31 cellular contexts compared by ENCODE assay signal in the genomic region with DNA sequence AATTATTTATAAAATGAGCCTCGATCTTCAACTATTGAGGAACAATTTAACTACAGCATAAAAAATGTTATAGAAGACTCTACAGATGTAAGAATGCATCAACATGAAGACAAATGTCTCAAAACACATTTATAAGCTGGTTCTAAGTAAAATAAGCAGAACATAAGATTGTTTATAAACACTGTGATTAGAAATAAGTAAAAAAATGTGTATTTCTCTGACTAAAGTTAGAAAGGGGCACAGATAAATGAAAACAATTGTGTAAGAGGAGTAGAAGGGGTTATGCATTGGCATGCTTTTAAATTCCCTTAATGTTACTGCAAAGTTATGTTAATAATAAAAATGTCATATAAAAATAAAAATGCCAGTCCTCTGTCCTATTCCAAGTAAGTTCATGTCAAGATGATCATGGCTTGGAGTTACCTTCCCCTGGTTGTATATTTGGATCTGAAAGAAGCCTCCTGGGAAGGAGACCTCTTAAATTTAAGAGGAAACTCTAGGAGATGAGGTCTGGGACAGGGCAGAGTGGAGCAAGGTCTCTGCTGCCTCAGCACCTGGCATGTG.
"Had no signal": no experiment of that assay in that cellular context is flagged by ENCODE, and none has a peak within 500 bp of the region (broad histone marks: within the 10 kb centered on the region; RNA-seq: fewer than 3 reads in every experiment).

No MANE protein-coding gene starts in this region.

- H3K27ac ChIP-seq: ascending aorta, cardiac muscle cell, KMS-11, Peyer's patch, SJSA1 had no signal

- H3K27ac Mint-ChIP-seq: activated CD4-positive, alpha-beta T cell treated with anti-CD3 and anti-CD28 coated beads for 36 hours; activated CD4-positive, alpha-beta T cell treated with anti-CD3 and anti-CD28 coated beads, Interleukin-2, amount 10 ng/mL, durations not matched to agents 7 days and 5 days; activated CD8-positive, alpha-beta T cell treated with anti-CD3 and anti-CD28 coated beads, Interleukin-2, amount 10 ng/mL, durations not matched to agents 7 days and 5 days; activated naive CD4-positive, alpha-beta T cell treated with anti-CD3 and anti-CD28 coated beads, Interleukin-2, amount 10 ng/mL, durations not matched to agents 7 days and 5 days; activated naive CD8-positive, alpha-beta T cell; activated naive CD8-positive, alpha-beta T cell treated with anti-CD3 and anti-CD28 coated beads, Interleukin-2, amount 50 U/mL, for 24 hours; T-helper 1 cell treated with Interleukin-12 subunit alpha and Interleukin-12 subunit beta and Interleukin-4 antibody, amounts not matched to agents 30 μg/mL and 1 μg/mL, for 36 hours; T-helper 2 cell treated with Interferon-gamma antibody and Interleukin-4, amounts not matched to agents 5 μg/mL and 100 μg/mL, for 36 hours; WTC11 had no signal

- H3K27me3 Mint-ChIP-seq: activated CD4-positive, alpha-beta T cell treated with anti-CD3 and anti-CD28 coated beads for 36 hours; activated CD4-positive, alpha-beta T cell treated with anti-CD3 and anti-CD28 coated beads, Interleukin-2, amount 10 ng/mL, durations not matched to agents 7 days and 5 days; activated naive CD4-positive, alpha-beta T cell treated with anti-CD3 and anti-CD28 coated beads, Interleukin-2, amount 10 ng/mL, durations not matched to agents 7 days and 5 days; activated naive CD8-positive, alpha-beta T cell had no signal

- H3K27me3 ChIP-seq: ascending aorta, cardiac muscle cell, Peyer's patch, SJSA1 had no signal

- H3K4me1 Mint-ChIP-seq: activated CD4-positive, alpha-beta T cell treated with anti-CD3 and anti-CD28 coated beads, Interleukin-2, amount 10 ng/mL, durations not matched to agents 7 days and 5 days; activated naive CD4-positive, alpha-beta T cell treated with anti-CD3 and anti-CD28 coated beads, Interleukin-2, amount 10 ng/mL, durations not matched to agents 7 days and 5 days; activated naive CD8-positive, alpha-beta T cell treated with anti-CD3 and anti-CD28 coated beads, Interleukin-2, amount 50 U/mL, for 24 hours; WTC11 had no signal

- H3K36me3 Mint-ChIP-seq: activated naive CD4-positive, alpha-beta T cell treated with anti-CD3 and anti-CD28 coated beads, Interleukin-2, amount 10 ng/mL, durations not matched to agents 7 days and 5 days; activated naive CD8-positive, alpha-beta T cell; WTC11 had no signal

- H3K36me3 ChIP-seq: ascending aorta, cardiac muscle cell, Peyer's patch, SJSA1 had no signal

- H3K4me3 Mint-ChIP-seq: activated CD4-positive, alpha-beta T cell treated with anti-CD3 and anti-CD28 coated beads for 36 hours; activated CD4-positive, alpha-beta T cell treated with anti-CD3 and anti-CD28 coated beads, Interleukin-2, amount 10 ng/mL, durations not matched to agents 7 days and 5 days; activated CD8-positive, alpha-beta T cell treated with anti-CD3 and anti-CD28 coated beads, Interleukin-2, amount 10 ng/mL, durations not matched to agents 7 days and 5 days; activated naive CD4-positive, alpha-beta T cell treated with anti-CD3 and anti-CD28 coated beads, Interleukin-2, amount 10 ng/mL, durations not matched to agents 7 days and 5 days; activated naive CD8-positive, alpha-beta T cell; activated naive CD8-positive, alpha-beta T cell treated with anti-CD3 and anti-CD28 coated beads, Interleukin-2, amount 50 U/mL, for 24 hours; activated T-cell treated with anti-CD3 and anti-CD28 coated beads, Interleukin-2, amount 50 U/mL, for 4 hours; T-helper 1 cell treated with Interleukin-12 subunit alpha and Interleukin-12 subunit beta and Interleukin-4 antibody, amounts not matched to agents 30 μg/mL and 1 μg/mL, for 36 hours; T-helper 2 cell treated with Interferon-gamma antibody and Interleukin-4, amounts not matched to agents 5 μg/mL and 100 μg/mL, for 36 hours; WTC11 had no signal

- H3K9me3 Mint-ChIP-seq: activated CD4-positive, alpha-beta T cell treated with anti-CD3 and anti-CD28 coated beads, Interleukin-2, amount 10 ng/mL, durations not matched to agents 7 days and 5 days; activated naive CD4-positive, alpha-beta T cell treated with anti-CD3 and anti-CD28 coated beads, Interleukin-2, amount 10 ng/mL, durations not matched to agents 7 days and 5 days; activated naive CD8-positive, alpha-beta T cell treated with anti-CD3 and anti-CD28 coated beads, Interleukin-2, amount 50 U/mL, for 24 hours; T-helper 1 cell treated with Interleukin-12 subunit alpha and Interleukin-12 subunit beta and Interleukin-4 antibody, amounts not matched to agents 30 μg/mL and 1 μg/mL, for 36 hours; T-helper 2 cell treated with Interferon-gamma antibody and Interleukin-4, amounts not matched to agents 5 μg/mL and 100 μg/mL, for 36 hours; WTC11 had no signal

- H3K4me3 ChIP-seq: ascending aorta, cardiac muscle cell, Peyer's patch, SJSA1 had no signal

- H3K9me3 ChIP-seq: ascending aorta, Peyer's patch, SJSA1, SK-N-SH had no signal

- DNase-seq: activated CD4-positive, alpha-beta T cell treated with anti-CD3 and anti-CD28 coated beads for 36 hours; activated CD4-positive, alpha-beta T cell treated with anti-CD3 and anti-CD28 coated beads, Interleukin-2, amount 10 ng/mL, durations not matched to agents 7 days and 5 days; activated CD4-positive, alpha-beta T cell treated with anti-CD3 and anti-CD28 coated beads, Interleukin-2, amount 50 U/mL, for 48 hours; activated CD8-positive, alpha-beta T cell treated with anti-CD3 and anti-CD28 coated beads, Interleukin-2, amount 10 ng/mL, durations not matched to agents 7 days and 5 days; activated effector memory CD4-positive, alpha-beta T cell treated with Interleukin-2 at 50 U/mL for 16 hours; activated naive CD4-positive, alpha-beta T cell treated with anti-CD3 and anti-CD28 coated beads, Interleukin-2, amount 10 ng/mL, durations not matched to agents 7 days and 5 days; activated naive CD8-positive, alpha-beta T cell treated with anti-CD3 and anti-CD28 coated beads, Interleukin-2, amount 50 U/mL, for 24 hours; activated T-cell treated with anti-CD3 and anti-CD28 coated beads, Interleukin-2, amount 50 U/mL, for 4 hours; amniotic stem cell; NCI-H1092 treated with DMSO at 0.1 percent for 48 hours; NCI-H1417; NCI-H146; NCI-H187; NCI-H2029 treated with DMSO at 0.1 percent for 48 hours; NCI-H2107; NCI-H226; NCI-H446 treated with DMSO at 0.1 percent for 48 hours; NCI-H524 treated with DMSO at 0.1 percent for 48 hours; Peyer's patch; RPMI8226; SHP77 treated with DMSO at 0.1 percent for 48 hours; SK-N-SH had no signal

- H3K4me1 ChIP-seq: Peyer's patch, SJSA1 had no signal

- FAIRE-seq: TTC549 had no signal
